11 cellular contexts compared by ENCODE assay signal in the genomic region with DNA sequence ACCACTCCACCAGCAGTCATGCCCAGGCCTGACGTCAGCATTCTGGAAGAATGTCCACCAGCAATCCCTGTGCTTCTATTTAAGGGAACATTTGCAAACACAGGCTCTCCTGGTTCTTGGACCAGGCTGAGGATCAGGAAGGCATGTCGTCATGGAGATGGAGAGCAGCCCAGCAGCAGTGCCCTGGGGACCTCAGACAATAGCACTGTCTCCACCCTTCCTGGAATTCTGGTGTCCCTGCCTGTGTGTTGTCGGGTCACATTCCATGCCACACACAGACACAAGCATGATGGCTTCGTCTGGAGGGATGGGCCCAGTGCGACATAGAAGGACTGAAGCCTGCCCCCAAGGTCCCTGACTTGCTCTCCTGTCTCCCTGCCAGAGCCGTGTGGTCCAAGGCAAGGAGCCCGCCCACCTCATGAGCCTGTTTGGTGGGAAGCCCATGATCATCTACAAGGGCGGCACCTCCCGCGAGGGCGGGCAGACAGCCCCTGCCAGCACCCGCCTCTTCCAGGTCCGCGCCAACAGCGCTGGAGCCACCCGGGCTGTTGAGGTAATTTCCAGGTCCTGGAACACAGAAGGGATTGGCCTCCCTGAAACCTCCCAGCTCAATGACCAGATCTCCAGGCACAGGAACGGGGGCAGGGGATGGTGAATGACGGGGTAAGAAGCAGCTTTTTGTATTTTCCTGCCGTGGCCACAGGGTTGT. TPM values are rescaled to one million over a fixed set of nuclear protein-coding genes. Genes with fewer than 3 reads are reported as not detected.
A peak's percentile ranks its signal among the peaks of the same experiment; 100 is the strongest.
DNase-seq lines count a peak whose midpoint lies in the region; TF ChIP-seq lines count a peak whose summit lies in the region.
"Had no signal": no experiment of that assay in that cellular context is flagged by ENCODE, and none has a peak within 500 bp of the region (broad histone marks: within the 10 kb centered on the region; RNA-seq: fewer than 3 reads in every experiment).

No MANE protein-coding gene starts in this region.

- peaks cover 59% of the 10 kb centered on the region for H3K4me1 Mint-ChIP-seq in HFFc6 (ENCODE audit: low read depth)

- H3K36me3 Mint-ChIP-seq in HFFc6 (ENCODE audit: low read depth): peaks cover 74% of the 10 kb centered on the region
- H3K36me3 Mint-ChIP-seq: activated CD4-positive, alpha-beta memory T cell treated with anti-CD3 and anti-CD28 coated beads for 36 hours had no signal

- H3K27ac Mint-ChIP-seq in HFFc6: peak overlapping the region; percentile 91
- H3K27ac Mint-ChIP-seq: activated CD4-positive, alpha-beta memory T cell treated with anti-CD3 and anti-CD28 coated beads for 36 hours had no signal

- 70% methylated on average over 19 of the region's 19 CpGs for WGBS in liver

- TF ChIP-seq RAD21 in liver (IDR thresholded peaks at IDR 0.05): no peak

- H3K9ac ChIP-seq in liver (ENCODE audit: low read depth in 1 of 2, low read length in 2 of 2) (no peak overlapping the region), subcutaneous abdominal adipose tissue (ENCODE audit: low read length in 5 of 5) (peak overlapping the region in 4 of 5 donors; percentile 8 to 68 (median 28))

- H3K4me3 ChIP-seq in liver (ENCODE audit: low read depth in 1 of 3, low read length in 3 of 3) (no peak overlapping the region), subcutaneous abdominal adipose tissue (ENCODE audit: low read depth in 1 of 5, low read length in 5 of 5) (peak overlapping the region in 3 of 5 donors; percentile 7 to 32 (median 31))

- H3K27me3 ChIP-seq in liver (ENCODE audit: control insufficient read depth in 4 of 4, insufficient read depth in 4 of 4, low read length in 3 of 4): no peaks in the 10 kb centered on the region
- no peaks in the 10 kb centered on the region for H3K27me3 ChIP-seq in subcutaneous abdominal adipose tissue (ENCODE audit: control insufficient read depth in 5 of 5, insufficient read depth in 4 of 5, low read length in 5 of 5)

- TF ChIP-seq CTCF in HFFc6 (IDR thresholded peaks at IDR 0.05) (no peak), liver (IDR thresholded peaks at IDR 0.05; ENCODE audit: low read depth, low read length, missing input control) (no peak)

- DNase-seq in HFFc6 (peak; percentile 66), dermis blood vessel endothelial cell (peak; percentile 97), NOMO-1 treated with DMSO at 0.1 percent for 48 hours (lab: John Stamatoyannopoulos, UW; ENCODE audit: unreplicated experiment) (no peak), RPMI8226 (no peak), ACHN (no peak), T-helper 1 cell (no peak)
- DNase-seq: activated CD4-positive, alpha-beta memory T cell treated with anti-CD3 and anti-CD28 coated beads for 36 hours; erythroblast; stimulated activated CD4-positive, alpha-beta T cell treated with anti-CD3 and anti-CD28 coated beads, Interleukin-4, amount 100 ng/mL, for 4 hours had no signal

- no peaks in the 10 kb centered on the region for H3K9me3 ChIP-seq in liver (ENCODE audit: control insufficient read depth in 4 of 4, low read length in 3 of 4)
- H3K9me3 ChIP-seq in subcutaneous abdominal adipose tissue (ENCODE audit: control insufficient read depth in 5 of 5, low read length in 5 of 5): no peaks in the 10 kb centered on the region

- H3K27ac ChIP-seq in liver (ENCODE audit: low read depth in 1 of 2, low read length in 2 of 2): peak overlapping the region; percentile 44 to 61
- peak overlapping the region; percentile 92 for H3K27ac ChIP-seq in subcutaneous abdominal adipose tissue (ENCODE audit: low read depth, low read length)

- H3K4me1 ChIP-seq in liver (ENCODE audit: control insufficient read depth in 4 of 4, insufficient read depth in 4 of 4, low read length in 3 of 4): peaks cover 8 to 29% (median 17%) of the 10 kb centered on the region in 4 donors
- H3K4me1 ChIP-seq in subcutaneous abdominal adipose tissue (ENCODE audit: control insufficient read depth in 5 of 5, insufficient read depth in 5 of 5, low read length in 5 of 5): peaks cover 21 to 76% (median 53%) of the 10 kb centered on the region in 5 donors

- H3K27me3 Mint-ChIP-seq in HFFc6 (ENCODE audit: insufficient read depth): peaks cover 10% of the 10 kb centered on the region
- H3K27me3 Mint-ChIP-seq: activated CD4-positive, alpha-beta memory T cell treated with anti-CD3 and anti-CD28 coated beads for 36 hours had no signal

- peaks cover 5% of the 10 kb centered on the region for H3K9me3 Mint-ChIP-seq in HFFc6
- H3K9me3 Mint-ChIP-seq: activated CD4-positive, alpha-beta memory T cell treated with anti-CD3 and anti-CD28 coated beads for 36 hours had no signal

- H3K36me3 ChIP-seq in liver (ENCODE audit: control insufficient read depth in 4 of 4, insufficient read depth in 3 of 4, low read depth in 1 of 4, low read length in 3 of 4) (peaks cover 5 to 25% (median 7%) of the 10 kb centered on the region in 4 donors), subcutaneous abdominal adipose tissue (ENCODE audit: control insufficient read depth in 5 of 5, insufficient read depth in 5 of 5, low read length in 5 of 5) (peaks cover 25 to 99% (median 90%) of the 10 kb centered on the region in 5 donors)

- in situ Hi-C loops in ACHN (cut with HindIII; ENCODE audit: low pct_ligation_motif_present, low pct_unique_long_range_greater_than_20kb, low sequenced_read_pairs): no loop called here

- H3K4me3 Mint-ChIP-seq in HFFc6: no peak overlapping the region
- H3K4me3 Mint-ChIP-seq: activated CD4-positive, alpha-beta memory T cell treated with anti-CD3 and anti-CD28 coated beads for 36 hours had no signal

TF ChIP-seq in liver, 16 proteins besides CTCF, POLR2A, EP300 and RAD21 (continues in another document):
- TF ChIP-seq, protein P1, sequence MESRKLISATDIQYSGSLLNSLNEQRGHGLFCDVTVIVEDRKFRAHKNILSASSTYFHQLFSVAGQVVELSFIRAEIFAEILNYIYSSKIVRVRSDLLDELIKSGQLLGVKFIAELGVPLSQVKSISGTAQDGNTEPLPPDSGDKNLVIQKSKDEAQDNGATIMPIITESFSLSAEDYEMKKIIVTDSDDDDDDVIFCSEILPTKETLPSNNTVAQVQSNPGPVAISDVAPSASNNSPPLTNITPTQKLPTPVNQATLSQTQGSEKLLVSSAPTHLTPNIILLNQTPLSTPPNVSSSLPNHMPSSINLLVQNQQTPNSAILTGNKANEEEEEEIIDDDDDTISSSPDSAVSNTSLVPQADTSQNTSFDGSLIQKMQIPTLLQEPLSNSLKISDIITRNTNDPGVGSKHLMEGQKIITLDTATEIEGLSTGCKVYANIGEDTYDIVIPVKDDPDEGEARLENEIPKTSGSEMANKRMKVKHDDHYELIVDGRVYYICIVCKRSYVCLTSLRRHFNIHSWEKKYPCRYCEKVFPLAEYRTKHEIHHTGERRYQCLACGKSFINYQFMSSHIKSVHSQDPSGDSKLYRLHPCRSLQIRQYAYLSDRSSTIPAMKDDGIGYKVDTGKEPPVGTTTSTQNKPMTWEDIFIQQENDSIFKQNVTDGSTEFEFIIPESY (IDR thresholded peaks at IDR 0.05): no peak
- peak; percentile 7 for TF ChIP-seq FOXA1 (IDR thresholded peaks at IDR 0.05)
- TF ChIP-seq SP1 (IDR thresholded peaks at IDR 0.05): peak; percentile 80
- no peak for TF ChIP-seq GABPA (IDR thresholded peaks at IDR 0.05 in 1 of 2, conservative IDR thresholded peaks at IDR 0.05 in 1 of 2)
- TF ChIP-seq JUND (IDR thresholded peaks at IDR 0.05): peak in 1 of 2 donors; percentile 55
- TF ChIP-seq, protein P2, sequence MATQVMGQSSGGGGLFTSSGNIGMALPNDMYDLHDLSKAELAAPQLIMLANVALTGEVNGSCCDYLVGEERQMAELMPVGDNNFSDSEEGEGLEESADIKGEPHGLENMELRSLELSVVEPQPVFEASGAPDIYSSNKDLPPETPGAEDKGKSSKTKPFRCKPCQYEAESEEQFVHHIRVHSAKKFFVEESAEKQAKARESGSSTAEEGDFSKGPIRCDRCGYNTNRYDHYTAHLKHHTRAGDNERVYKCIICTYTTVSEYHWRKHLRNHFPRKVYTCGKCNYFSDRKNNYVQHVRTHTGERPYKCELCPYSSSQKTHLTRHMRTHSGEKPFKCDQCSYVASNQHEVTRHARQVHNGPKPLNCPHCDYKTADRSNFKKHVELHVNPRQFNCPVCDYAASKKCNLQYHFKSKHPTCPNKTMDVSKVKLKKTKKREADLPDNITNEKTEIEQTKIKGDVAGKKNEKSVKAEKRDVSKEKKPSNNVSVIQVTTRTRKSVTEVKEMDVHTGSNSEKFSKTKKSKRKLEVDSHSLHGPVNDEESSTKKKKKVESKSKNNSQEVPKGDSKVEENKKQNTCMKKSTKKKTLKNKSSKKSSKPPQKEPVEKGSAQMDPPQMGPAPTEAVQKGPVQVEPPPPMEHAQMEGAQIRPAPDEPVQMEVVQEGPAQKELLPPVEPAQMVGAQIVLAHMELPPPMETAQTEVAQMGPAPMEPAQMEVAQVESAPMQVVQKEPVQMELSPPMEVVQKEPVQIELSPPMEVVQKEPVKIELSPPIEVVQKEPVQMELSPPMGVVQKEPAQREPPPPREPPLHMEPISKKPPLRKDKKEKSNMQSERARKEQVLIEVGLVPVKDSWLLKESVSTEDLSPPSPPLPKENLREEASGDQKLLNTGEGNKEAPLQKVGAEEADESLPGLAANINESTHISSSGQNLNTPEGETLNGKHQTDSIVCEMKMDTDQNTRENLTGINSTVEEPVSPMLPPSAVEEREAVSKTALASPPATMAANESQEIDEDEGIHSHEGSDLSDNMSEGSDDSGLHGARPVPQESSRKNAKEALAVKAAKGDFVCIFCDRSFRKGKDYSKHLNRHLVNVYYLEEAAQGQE (IDR thresholded peaks at IDR 0.05): peak; percentile 39
- no peak for TF ChIP-seq EGR1 (IDR thresholded peaks at IDR 0.05; ENCODE audit: low read depth in 2 of 2)
- TF ChIP-seq NR2F2 (IDR thresholded peaks at IDR 0.05): peak; percentile 89
- TF ChIP-seq HNF4A (conservative IDR thresholded peaks at IDR 0.05): peak; percentile 29 to 52
- TF ChIP-seq, protein P3, sequence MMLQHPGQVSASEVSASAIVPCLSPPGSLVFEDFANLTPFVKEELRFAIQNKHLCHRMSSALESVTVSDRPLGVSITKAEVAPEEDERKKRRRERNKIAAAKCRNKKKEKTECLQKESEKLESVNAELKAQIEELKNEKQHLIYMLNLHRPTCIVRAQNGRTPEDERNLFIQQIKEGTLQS (IDR thresholded peaks at IDR 0.05): peak; percentile 54
- TF ChIP-seq, protein P4, sequence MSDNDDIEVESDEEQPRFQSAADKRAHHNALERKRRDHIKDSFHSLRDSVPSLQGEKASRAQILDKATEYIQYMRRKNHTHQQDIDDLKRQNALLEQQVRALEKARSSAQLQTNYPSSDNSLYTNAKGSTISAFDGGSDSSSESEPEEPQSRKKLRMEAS (IDR thresholded peaks at IDR 0.05): peak; percentile 61

RNA-seq across cellular contexts. Expression of a gene that starts 43.8 kb away (rescaled TPM):
- total RNA-seq in HFFc6 (2021; fragmentation: NEBNext Ultra II Directional; extraction: Animal tissue kit (Norgen Biotek cat#: 25700)): 100 to 1,000 TPM in 5 of 6 experiments, 10 to 100 TPM in 1; 85.4 to 151 (median 138) TPM
- total RNA-seq in dermis blood vessel endothelial cell (310 and 473 TPM in 2 replicates), liver (100 to 1,000 TPM; 318 to 398 TPM)
- polyA plus RNA-seq in liver: 100 to 1,000 TPM; 150 to 212 TPM

RNA-seq across cellular contexts. Expression of a gene that starts 58.3 kb away (rescaled TPM):
- 100 to 1,000 TPM; 288 to 394 (median 318) TPM for total RNA-seq in HFFc6 (2021; fragmentation: NEBNext Ultra II Directional; extraction: Animal tissue kit (Norgen Biotek cat#: 25700))
- total RNA-seq in dermis blood vessel endothelial cell: 350 and 1,127 TPM in 2 replicates
- total RNA-seq in liver: 100 to 1,000 TPM in 1 of 2 donors, 10 to 100 TPM in 1; 63.2 to 402 TPM
- polyA plus RNA-seq in liver: 10 to 100 TPM; 18.8 to 40.0 TPM

Comparison
In these comparisons a context has a peak if more than half of its experiments do, and no peak if none do; other contexts are left out.
1. DNase-seq: peak in HFFc6 (single experiment) and dermis blood vessel endothelial cell (single experiment); none in NOMO-1 treated with DMSO at 0.1 percent for 48 hours (single experiment), RPMI8226 (single experiment), ACHN (single experiment) and T-helper 1 cell (0 of 5).
2. H3K4me3 ChIP-seq: peak in subcutaneous abdominal adipose tissue (3 of 5); none in liver (0 of 3).
3. H3K9ac ChIP-seq: peak in subcutaneous abdominal adipose tissue (4 of 5); none in liver (0 of 2).